In genomic region chr12:65121049-65121955, GRCh38 we compare ENCODE assay signal across 8 cellular contexts. TPM values are rescaled to one million over a fixed set of nuclear protein-coding genes. Genes with fewer than 3 reads are reported as not detected.
A peak's percentile ranks its signal among the peaks of the same experiment; 100 is the strongest.
DNase-seq lines count a peak whose midpoint lies in the region; ATAC-seq and TF ChIP-seq lines count a peak whose summit lies in the region.

Gene WIF1, minus strand, starts transcription at chr12:65121305. Its CDS starts 114 bp downstream, at chr12:65121191.

- POLR2A ChIA-PET in AG04449 (lab: Yijun Ruan, JAX): no interaction called here

- H3K4me3 Mint-ChIP-seq in progenitor cell of endocrine pancreas (ENCODE audit: low read depth): no peak within 1 kb of the TSS

- ATAC-seq in GM18517 (IDR thresholded peaks at IDR 0.05; ENCODE audit: unreplicated experiment): peak; percentile 53

- peak; percentile 17 for TF ChIP-seq CTCF in AG04449 (IDR thresholded peaks at IDR 0.05; ENCODE audit: insufficient read depth, low read length, missing control alignments)
- peak; percentile 52 for TF ChIP-seq CTCF in progenitor cell of endocrine pancreas (IDR thresholded peaks at IDR 0.05; ENCODE audit: unreplicated experiment)

- H3K9me3 Mint-ChIP-seq in progenitor cell of endocrine pancreas (ENCODE audit: low read depth): no peaks in the 10 kb centered on the region

- peaks cover 50% of the 10 kb centered on the region for H3K27me3 Mint-ChIP-seq in progenitor cell of endocrine pancreas

- CTCF ChIA-PET in AG04449 (lab: Yijun Ruan, JAX): interaction anchor here (0.7 to 5.2 kb wide), 9 partner anchors 9 to 325 kb away, joined by 3 to 109 read pairs (median 4); no protein-coding TSS in a partner anchor

- no peak within 1 kb of the TSS for H3K27ac Mint-ChIP-seq in progenitor cell of endocrine pancreas

- DNase-seq in AG04449 (ENCODE audit: low read depth, low spot score) (no peak), Kasumi-1 (lab: John Stamatoyannopoulos, UW) (peak; percentile 22 to 63), activated T-cell treated with anti-CD3 and anti-CD28 coated beads for 48 hours (ENCODE audit: low read depth) (peak; percentile 16), germinal center (ENCODE audit: low spot score) (peak; percentile 19), progenitor cell of endocrine pancreas (ENCODE audit: low spot score, unreplicated experiment) (peak; percentile 14), KG1 (lab: John Stamatoyannopoulos, UW) (no peak), mesenteric fat pad (ENCODE audit: low spot score) (no peak)

- no peaks in the 10 kb centered on the region for H3K36me3 Mint-ChIP-seq in progenitor cell of endocrine pancreas (ENCODE audit: insufficient read depth)

- no peaks in the 10 kb centered on the region for H3K4me1 Mint-ChIP-seq in progenitor cell of endocrine pancreas (ENCODE audit: low read depth)

- H3K4me3 ChIP-seq in AG04449 (ENCODE audit: low read depth, low read length): peak within 1 kb of the TSS; percentile 36

RNA-seq across cellular contexts. Expression of gene WIF1, which starts in this region (rescaled TPM):
- total RNA-seq in progenitor cell of endocrine pancreas (0.22 and 0.31 TPM in 2 replicates), mesenteric fat pad (1.8 TPM)

Comparison
In these comparisons a context has a peak if more than half of its experiments do, and no peak if none do; other contexts are left out.
1. Peak in DNase-seq in progenitor cell of endocrine pancreas; RNA of the gene not detected or under 1 TPM.
2. DNase-seq: peak in Kasumi-1 (2 of 2), activated T-cell treated with anti-CD3 and anti-CD28 coated beads for 48 hours (single experiment) and germinal center (single experiment); none in AG04449 (single experiment), KG1 (single experiment) and mesenteric fat pad (single experiment).